Comparison of ENCODE assay signal across 9 cellular contexts in genomic region chrX:111719426-111720210, GRCh38. TPM values are rescaled to one million over a fixed set of nuclear protein-coding genes. Genes with fewer than 3 reads are reported as not detected.
A peak's percentile ranks its signal among the peaks of the same experiment; 100 is the strongest.
DNase-seq lines count a peak whose midpoint lies in the region; ATAC-seq, FAIRE-seq and TF ChIP-seq lines count a peak whose summit lies in the region.
"Had no signal": no experiment of that assay in that cellular context is flagged by ENCODE, and none has a peak within 500 bp of the region (broad histone marks: within the 10 kb centered on the region; RNA-seq: fewer than 3 reads in every experiment).

No MANE protein-coding gene starts in this region.

- no peak for TF ChIP-seq POLR2A in right lobe of liver (IDR thresholded peaks at IDR 0.05)

- no peaks in the 10 kb centered on the region for H3K27me3 Mint-ChIP-seq in natural killer cell treated with Interleukin-12 subunit alpha and Interleukin-12 subunit beta and Interleukin-15 and Interleukin-18, amount 100 ng/mL, for 72 hours
- H3K27me3 Mint-ChIP-seq: activated CD4-positive, alpha-beta T cell treated with anti-CD3 and anti-CD28 coated beads for 36 hours had no signal

- H3K36me3 Mint-ChIP-seq in natural killer cell treated with Interleukin-12 subunit alpha and Interleukin-12 subunit beta and Interleukin-15 and Interleukin-18, amount 100 ng/mL, for 72 hours: peaks cover 6% of the 10 kb centered on the region

- TF ChIP-seq CTCF in BJ (IDR thresholded peaks at IDR 0.05; ENCODE audit: insufficient read depth, low read depth, low read length): peak; percentile 22; the same call in 1 of the 2 replicates
- TF ChIP-seq CTCF in ascending aorta (IDR thresholded peaks at IDR 0.05): peak in 2 of 3 experiments; percentile 12 to 32
- peak in 3 of 4 donors; percentile 46 to 56 (median 52) for TF ChIP-seq CTCF in right lobe of liver (IDR thresholded peaks at IDR 0.05)

- no peak overlapping the region for H3K9ac ChIP-seq in neuronal stem cell (ENCODE audit: low read depth, low read length, poor library complexity)

- no peak overlapping the region for H2AFZ ChIP-seq in neuronal stem cell (ENCODE audit: low read length)

- intact Hi-C loops in ascending aorta (cut with DNase I) (no loop called here), right lobe of liver (cut with DNase I) (no loop called here)

- H3K4me1 ChIP-seq in ascending aorta (no peaks in the 10 kb centered on the region), right lobe of liver (no peaks in the 10 kb centered on the region), neuronal stem cell (ENCODE audit: control insufficient read depth in 2 of 2, insufficient read depth in 1 of 2, low read depth in 1 of 2, low read length in 2 of 2) (no peaks in the 10 kb centered on the region)

- H3K27me3 ChIP-seq in BJ (ENCODE audit: control insufficient read depth, insufficient read depth, low read length): no peaks in the 10 kb centered on the region
- no peaks in the 10 kb centered on the region for H3K27me3 ChIP-seq in ascending aorta
- H3K27me3 ChIP-seq in right lobe of liver: no peaks in the 10 kb centered on the region
- H3K27me3 ChIP-seq in neuronal stem cell (ENCODE audit: control insufficient read depth in 3 of 3, insufficient read depth in 3 of 3, low read depth in 1 of 3, low read length in 3 of 3): no peaks in the 10 kb centered on the region

- H2BK12ac ChIP-seq in neuronal stem cell (ENCODE audit: low read length): no peak overlapping the region

- FAIRE-seq in frontal cortex (lab: Jason Lieb, UNC): no peak

- H3K27ac ChIP-seq in ascending aorta (no peak overlapping the region), right lobe of liver (no peak overlapping the region), neuronal stem cell (replicated peaks; ENCODE audit: low read length) (no peak overlapping the region)

- H3K23ac ChIP-seq in neuronal stem cell (ENCODE audit: low read depth, low read length, poor library complexity): no peak overlapping the region

- H3K4ac ChIP-seq in neuronal stem cell (ENCODE audit: low read length): no peak overlapping the region

- H3K9me3 Mint-ChIP-seq in natural killer cell treated with Interleukin-12 subunit alpha and Interleukin-12 subunit beta and Interleukin-15 and Interleukin-18, amount 100 ng/mL, for 72 hours: no peaks in the 10 kb centered on the region

- no peak overlapping the region for H3K18ac ChIP-seq in neuronal stem cell (ENCODE audit: low read length)

- H2AK5ac ChIP-seq in neuronal stem cell (ENCODE audit: low read depth, low read length): no peak overlapping the region

- no peak overlapping the region for H2BK5ac ChIP-seq in neuronal stem cell (ENCODE audit: low read length)

- CTCF ChIA-PET in BJ (lab: Yijun Ruan, JAX): interaction anchor here (1.0 to 1.7 kb wide), 2 partner anchors 10 to 11 kb away, joined by 5 read pairs; no protein-coding TSS in a partner anchor

- H3K79me1 ChIP-seq in neuronal stem cell (ENCODE audit: low read depth, low read length): no peaks in the 10 kb centered on the region

- POLR2A ChIA-PET in BJ (lab: Charles Lee): no interaction called here

- H2BK120ac ChIP-seq in neuronal stem cell (ENCODE audit: low read depth, low read length): no peak overlapping the region

- ATAC-seq in right lobe of liver: peak in 1 of 4 donors; percentile 30
- ATAC-seq in natural killer cell treated with Interleukin-12 subunit alpha and Interleukin-12 subunit beta and Interleukin-15 and Interleukin-18, amount 100 ng/mL, for 72 hours: no peak
- ATAC-seq: activated CD4-positive, alpha-beta T cell treated with anti-CD3 and anti-CD28 coated beads for 36 hours had no signal

- no peaks in the 10 kb centered on the region for H3K36me3 ChIP-seq in BJ (ENCODE audit: control insufficient read depth, insufficient read depth, low read length)
- H3K36me3 ChIP-seq in ascending aorta: peaks cover 3 to 4% of the 10 kb centered on the region in 2 donors
- H3K36me3 ChIP-seq in right lobe of liver: no peaks in the 10 kb centered on the region
- peaks cover 0 to 23% of the 10 kb centered on the region in 2 donors for H3K36me3 ChIP-seq in neuronal stem cell (replicated peaks in 1 of 2; ENCODE audit: control insufficient read depth in 2 of 2, insufficient read depth in 2 of 2, low read length in 2 of 2)

- 42% methylated on average over 5 of the region's 5 CpGs for WGBS in right lobe of liver (ENCODE audit: insufficient coverage, low coverage, low lambda C conversion rate, missing lambda C conversion rate)
- no CpG with 5 or more reads among the region's 5 CpGs for WGBS in neuronal stem cell (ENCODE audit: extremely low coverage in 2 of 2, insufficient read length in 2 of 2, insufficient replicate concordance in 1 of 2), 2 donors

- H4K91ac ChIP-seq in neuronal stem cell (ENCODE audit: low read depth, low read length, poor library complexity): no peak overlapping the region

- no peaks in the 10 kb centered on the region for H3K9me3 ChIP-seq in ascending aorta
- H3K9me3 ChIP-seq in right lobe of liver: no peaks in the 10 kb centered on the region
- H3K9me3 ChIP-seq in neuronal stem cell (replicated peaks in 1 of 2; ENCODE audit: control insufficient read depth in 2 of 2, insufficient read depth in 1 of 2, low read depth in 1 of 2, low read length in 2 of 2): no peaks in the 10 kb centered on the region

- H2BK15ac ChIP-seq in neuronal stem cell (ENCODE audit: low read length): no peak overlapping the region

- no peak overlapping the region for H4K8ac ChIP-seq in neuronal stem cell (ENCODE audit: low read depth, low read length)

- no peak overlapping the region for H3K4me3 Mint-ChIP-seq in natural killer cell treated with Interleukin-12 subunit alpha and Interleukin-12 subunit beta and Interleukin-15 and Interleukin-18, amount 100 ng/mL, for 72 hours
- H3K4me3 Mint-ChIP-seq: activated CD4-positive, alpha-beta T cell treated with anti-CD3 and anti-CD28 coated beads for 36 hours had no signal

- H3K4me2 ChIP-seq in neuronal stem cell (ENCODE audit: insufficient read depth, low read length, poor library complexity, severe bottlenecking): no peak overlapping the region

- H3K14ac ChIP-seq in neuronal stem cell (ENCODE audit: low read length): no peak overlapping the region

- H3K4me3 ChIP-seq in BJ (ENCODE audit: low read depth, low read length) (no peak overlapping the region), ascending aorta (no peak overlapping the region), right lobe of liver (no peak overlapping the region), neuronal stem cell (ENCODE audit: low read length in 2 of 2) (no peak overlapping the region)
- H3K4me3 ChIP-seq in Jurkat, Clone E6-1 (ENCODE audit: low read length): no peak overlapping the region

- no peak overlapping the region for H3K27ac Mint-ChIP-seq in natural killer cell treated with Interleukin-12 subunit alpha and Interleukin-12 subunit beta and Interleukin-15 and Interleukin-18, amount 100 ng/mL, for 72 hours
- H3K27ac Mint-ChIP-seq: activated CD4-positive, alpha-beta T cell treated with anti-CD3 and anti-CD28 coated beads for 36 hours had no signal

- DNase-seq in BJ (ENCODE audit: low read depth) (no peak), ascending aorta (ENCODE audit: low spot score in 2 of 2) (no peak), right lobe of liver (no peak), neuronal stem cell (ENCODE audit: low spot score) (no peak), COLO668 (lab: John Stamatoyannopoulos, UW; ENCODE audit: unreplicated experiment) (no peak), frontal cortex (ENCODE audit: low spot score in 2 of 2) (no peak)
- DNase-seq in Jurkat, Clone E6-1 (ENCODE audit: low read depth, low spot score): peak; percentile 1
- DNase-seq in natural killer cell treated with Interleukin-12 subunit alpha and Interleukin-12 subunit beta and Interleukin-15 and Interleukin-18, amount 100 ng/mL, for 72 hours (ENCODE audit: low spot score): no peak
- DNase-seq: activated CD4-positive, alpha-beta T cell treated with anti-CD3 and anti-CD28 coated beads for 36 hours had no signal

- no peaks in the 10 kb centered on the region for H3K4me1 Mint-ChIP-seq in natural killer cell treated with Interleukin-12 subunit alpha and Interleukin-12 subunit beta and Interleukin-15 and Interleukin-18, amount 100 ng/mL, for 72 hours (ENCODE audit: low read depth in 2 of 2)
- H3K4me1 Mint-ChIP-seq: activated CD4-positive, alpha-beta T cell treated with anti-CD3 and anti-CD28 coated beads for 36 hours had no signal

RNA-seq across cellular contexts. Expression of gene ALG13, which starts 38.6 kb away (rescaled TPM):
- 52.2 and 79.9 TPM in 2 replicates for polyA plus RNA-seq in BJ (2011; rRNA removed)
- 49.6 and 60.0 TPM in 2 replicates for polyA minus RNA-seq in BJ (2011; rRNA and poly(A)+ RNA removed)
- polyA plus RNA-seq in Jurkat, Clone E6-1 (2012; ENCODE audit: insufficient read depth, insufficient read length): 46.2 TPM
- total RNA-seq in ascending aorta: 21.1 TPM
- total RNA-seq in right lobe of liver: 10 to 100 TPM; 17.8 to 50.6 (median 25.7) TPM
- polyA plus RNA-seq in neuronal stem cell (2013, experiment 1 of 2): 29.4 TPM
- polyA plus RNA-seq in neuronal stem cell (2013, experiment 2 of 2): 34.8 TPM
- 36.3 TPM for total RNA-seq in frontal cortex
- total RNA-seq in natural killer cell treated with Interleukin-12 subunit alpha and Interleukin-12 subunit beta and Interleukin-15 and Interleukin-18, amount 100 ng/mL, for 72 hours: 10 to 100 TPM; 47.1 to 65.4 TPM
